In genomic region chr10:5466451-5466996, GRCh38 we compare ENCODE assay signal across 1 cellular context.
A peak's percentile ranks its signal among the peaks of the same experiment; 100 is the strongest.
TF ChIP-seq lines count a peak whose summit lies in the region.

No MANE protein-coding gene starts in this region.

TF ChIP-seq in K562, 482 proteins besides CTCF, POLR2A, EP300 and RAD21 (continued from another document and continues in another):
- TF ChIP-seq, protein P1, sequence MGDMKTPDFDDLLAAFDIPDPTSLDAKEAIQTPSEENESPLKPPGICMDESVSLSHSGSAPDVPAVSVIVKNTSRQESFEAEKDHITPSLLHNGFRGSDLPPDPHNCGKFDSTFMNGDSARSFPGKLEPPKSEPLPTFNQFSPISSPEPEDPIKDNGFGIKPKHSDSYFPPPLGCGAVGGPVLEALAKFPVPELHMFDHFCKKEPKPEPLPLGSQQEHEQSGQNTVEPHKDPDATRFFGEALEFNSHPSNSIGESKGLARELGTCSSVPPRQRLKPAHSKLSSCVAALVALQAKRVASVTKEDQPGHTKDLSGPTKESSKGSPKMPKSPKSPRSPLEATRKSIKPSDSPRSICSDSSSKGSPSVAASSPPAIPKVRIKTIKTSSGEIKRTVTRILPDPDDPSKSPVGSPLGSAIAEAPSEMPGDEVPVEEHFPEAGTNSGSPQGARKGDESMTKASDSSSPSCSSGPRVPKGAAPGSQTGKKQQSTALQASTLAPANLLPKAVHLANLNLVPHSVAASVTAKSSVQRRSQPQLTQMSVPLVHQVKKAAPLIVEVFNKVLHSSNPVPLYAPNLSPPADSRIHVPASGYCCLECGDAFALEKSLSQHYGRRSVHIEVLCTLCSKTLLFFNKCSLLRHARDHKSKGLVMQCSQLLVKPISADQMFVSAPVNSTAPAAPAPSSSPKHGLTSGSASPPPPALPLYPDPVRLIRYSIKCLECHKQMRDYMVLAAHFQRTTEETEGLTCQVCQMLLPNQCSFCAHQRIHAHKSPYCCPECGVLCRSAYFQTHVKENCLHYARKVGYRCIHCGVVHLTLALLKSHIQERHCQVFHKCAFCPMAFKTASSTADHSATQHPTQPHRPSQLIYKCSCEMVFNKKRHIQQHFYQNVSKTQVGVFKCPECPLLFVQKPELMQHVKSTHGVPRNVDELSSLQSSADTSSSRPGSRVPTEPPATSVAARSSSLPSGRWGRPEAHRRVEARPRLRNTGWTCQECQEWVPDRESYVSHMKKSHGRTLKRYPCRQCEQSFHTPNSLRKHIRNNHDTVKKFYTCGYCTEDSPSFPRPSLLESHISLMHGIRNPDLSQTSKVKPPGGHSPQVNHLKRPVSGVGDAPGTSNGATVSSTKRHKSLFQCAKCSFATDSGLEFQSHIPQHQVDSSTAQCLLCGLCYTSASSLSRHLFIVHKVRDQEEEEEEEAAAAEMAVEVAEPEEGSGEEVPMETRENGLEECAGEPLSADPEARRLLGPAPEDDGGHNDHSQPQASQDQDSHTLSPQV (IDR thresholded peaks at IDR 0.05), result peak; percentile 75
- TF ChIP-seq BRD9 (IDR thresholded peaks at IDR 0.05; ENCODE audit: low read depth, partially characterized antibody) (no peak), SOX6 (IDR thresholded peaks at IDR 0.05) (peak; percentile 59), ZBTB43 (CRISPR knock-in tag; IDR thresholded peaks at IDR 0.05) (no peak), SUPT5H (IDR thresholded peaks at IDR 0.05) (0 out of 2 replicates have a peak, but pooled peaks have one; percentile 11), CXXC5 (CRISPR knock-in tag; IDR thresholded peaks at IDR 0.05) (peak; percentile 57; the same call in 1 of the 2 replicates), SMARCE1 (IDR thresholded peaks at IDR 0.05) (0 out of 2 replicates have a peak, but pooled peaks have one; percentile 30), HNRNPLL (IDR thresholded peaks at IDR 0.05; ENCODE audit: low read depth, low read length, poor library complexity, severe bottlenecking) (peak; percentile 41), KLF6 (CRISPR knock-in tag; IDR thresholded peaks at IDR 0.05; ENCODE audit: borderline replicate concordance) (0 out of 2 replicates have a peak, but pooled peaks have one; percentile 41), JUND (IDR thresholded peaks at IDR 0.05; ENCODE audit: borderline replicate concordance, low read depth, low read length) (peak; percentile 24; the same call in 1 of the 2 replicates), JUND (tag; IDR thresholded peaks at IDR 0.05; ENCODE audit: borderline replicate concordance, low read depth, low read length) (peak; percentile 34; the same call in 1 of the 3 replicates), ZNF316 (IDR thresholded peaks at IDR 0.05) (no peak), MYC (IDR thresholded peaks at IDR 0.05; ENCODE audit: low read depth, low read length) (peak; percentile 49; the same call in 1 of the 2 replicates), MYC (CRISPR knock-in tag; IDR thresholded peaks at IDR 0.05; ENCODE audit: borderline replicate concordance, low read depth) (no peak), PRPF4 (IDR thresholded peaks at IDR 0.05; ENCODE audit: insufficient read depth, low read depth, low read length, poor library complexity, severe bottlenecking) (no peak), POLR2G (IDR thresholded peaks at IDR 0.05; ENCODE audit: low read depth, low read length) (peak; percentile 58; the same call in 1 of the 2 replicates), THRAP3 (IDR thresholded peaks at IDR 0.05; ENCODE audit: borderline replicate concordance) (no peak), SAP30 (IDR thresholded peaks at IDR 0.05; ENCODE audit: borderline replicate concordance, insufficient read depth, low read depth, low read length, poor library complexity, severe bottlenecking) (no peak), HOXB6 (CRISPR knock-in tag; IDR thresholded peaks at IDR 0.05; ENCODE audit: borderline replicate concordance) (no peak), TFAP4 (CRISPR knock-in tag; IDR thresholded peaks at IDR 0.05; ENCODE audit: borderline replicate concordance) (peak; percentile 41; the same call in 1 of the 2 replicates), MTA3 (IDR thresholded peaks at IDR 0.05; ENCODE audit: borderline replicate concordance) (peak; percentile 50; the same call in 1 of the 2 replicates), RCOR1 (IDR thresholded peaks at IDR 0.05; ENCODE audit: borderline replicate concordance in 1 of 2, low read depth in 2 of 2, low read length in 2 of 2) (0 out of 4 replicates have a peak, but pooled peaks of 1 of the 2 experiments have one; percentile 10), ZNF124 (CRISPR knock-in tag; IDR thresholded peaks at IDR 0.05) (no peak), ZKSCAN3 (CRISPR knock-in tag; IDR thresholded peaks at IDR 0.05) (no peak), TCF7L2 (IDR thresholded peaks at IDR 0.05; ENCODE audit: low read depth, low read length) (no peak), ZBED1 (IDR thresholded peaks at IDR 0.05) (no peak), OTX1 (CRISPR knock-in tag; IDR thresholded peaks at IDR 0.05) (0 out of 2 replicates have a peak, but pooled peaks have one; percentile 7), CBFA2T3 (IDR thresholded peaks at IDR 0.05) (0 out of 2 replicates have a peak, but pooled peaks have one; percentile 3), FOXP1 (CRISPR knock-in tag; IDR thresholded peaks at IDR 0.05) (no peak), HINFP (tag; conservative IDR thresholded peaks at IDR 0.05; ENCODE audit: low read depth) (no peak), ZNF436 (CRISPR knock-in tag; IDR thresholded peaks at IDR 0.05) (no peak), ZNF263 (CRISPR knock-in tag; IDR thresholded peaks at IDR 0.05; ENCODE audit: borderline replicate concordance) (peak; percentile 72; the same call in 1 of the 2 replicates), ZFP1 (CRISPR knock-in tag; IDR thresholded peaks at IDR 0.05) (no peak), ARHGAP35 (IDR thresholded peaks at IDR 0.05; ENCODE audit: partially characterized antibody) (no peak), STAG1 (CRISPR knock-in tag; IDR thresholded peaks at IDR 0.05; ENCODE audit: borderline replicate concordance) (no peak), TEAD4 (IDR thresholded peaks at IDR 0.05; ENCODE audit: low read length) (no peak), TEAD4 (CRISPR knock-in tag; IDR thresholded peaks at IDR 0.05; ENCODE audit: borderline replicate concordance) (no peak), MTF1 (CRISPR knock-in tag; IDR thresholded peaks at IDR 0.05; ENCODE audit: borderline replicate concordance) (no peak), SLC30A9 (CRISPR knock-in tag; IDR thresholded peaks at IDR 0.05) (no peak), ZNF766 (CRISPR knock-in tag; conservative IDR thresholded peaks at IDR 0.05) (no peak), CAMTA2 (CRISPR knock-in tag; conservative IDR thresholded peaks at IDR 0.05) (no peak), ZNF239 (CRISPR knock-in tag; IDR thresholded peaks at IDR 0.05) (no peak), RBFOX2 (IDR thresholded peaks at IDR 0.05; ENCODE audit: low read depth, low read length) (peak; percentile 55), ARID1B (IDR thresholded peaks at IDR 0.05) (0 out of 2 replicates have a peak, but pooled peaks have one; percentile 31), EGR1 (conservative IDR thresholded peaks at IDR 0.05) (0 out of 2 replicates have a peak, but pooled peaks have one; percentile 1)
- TF ChIP-seq, protein P2, sequence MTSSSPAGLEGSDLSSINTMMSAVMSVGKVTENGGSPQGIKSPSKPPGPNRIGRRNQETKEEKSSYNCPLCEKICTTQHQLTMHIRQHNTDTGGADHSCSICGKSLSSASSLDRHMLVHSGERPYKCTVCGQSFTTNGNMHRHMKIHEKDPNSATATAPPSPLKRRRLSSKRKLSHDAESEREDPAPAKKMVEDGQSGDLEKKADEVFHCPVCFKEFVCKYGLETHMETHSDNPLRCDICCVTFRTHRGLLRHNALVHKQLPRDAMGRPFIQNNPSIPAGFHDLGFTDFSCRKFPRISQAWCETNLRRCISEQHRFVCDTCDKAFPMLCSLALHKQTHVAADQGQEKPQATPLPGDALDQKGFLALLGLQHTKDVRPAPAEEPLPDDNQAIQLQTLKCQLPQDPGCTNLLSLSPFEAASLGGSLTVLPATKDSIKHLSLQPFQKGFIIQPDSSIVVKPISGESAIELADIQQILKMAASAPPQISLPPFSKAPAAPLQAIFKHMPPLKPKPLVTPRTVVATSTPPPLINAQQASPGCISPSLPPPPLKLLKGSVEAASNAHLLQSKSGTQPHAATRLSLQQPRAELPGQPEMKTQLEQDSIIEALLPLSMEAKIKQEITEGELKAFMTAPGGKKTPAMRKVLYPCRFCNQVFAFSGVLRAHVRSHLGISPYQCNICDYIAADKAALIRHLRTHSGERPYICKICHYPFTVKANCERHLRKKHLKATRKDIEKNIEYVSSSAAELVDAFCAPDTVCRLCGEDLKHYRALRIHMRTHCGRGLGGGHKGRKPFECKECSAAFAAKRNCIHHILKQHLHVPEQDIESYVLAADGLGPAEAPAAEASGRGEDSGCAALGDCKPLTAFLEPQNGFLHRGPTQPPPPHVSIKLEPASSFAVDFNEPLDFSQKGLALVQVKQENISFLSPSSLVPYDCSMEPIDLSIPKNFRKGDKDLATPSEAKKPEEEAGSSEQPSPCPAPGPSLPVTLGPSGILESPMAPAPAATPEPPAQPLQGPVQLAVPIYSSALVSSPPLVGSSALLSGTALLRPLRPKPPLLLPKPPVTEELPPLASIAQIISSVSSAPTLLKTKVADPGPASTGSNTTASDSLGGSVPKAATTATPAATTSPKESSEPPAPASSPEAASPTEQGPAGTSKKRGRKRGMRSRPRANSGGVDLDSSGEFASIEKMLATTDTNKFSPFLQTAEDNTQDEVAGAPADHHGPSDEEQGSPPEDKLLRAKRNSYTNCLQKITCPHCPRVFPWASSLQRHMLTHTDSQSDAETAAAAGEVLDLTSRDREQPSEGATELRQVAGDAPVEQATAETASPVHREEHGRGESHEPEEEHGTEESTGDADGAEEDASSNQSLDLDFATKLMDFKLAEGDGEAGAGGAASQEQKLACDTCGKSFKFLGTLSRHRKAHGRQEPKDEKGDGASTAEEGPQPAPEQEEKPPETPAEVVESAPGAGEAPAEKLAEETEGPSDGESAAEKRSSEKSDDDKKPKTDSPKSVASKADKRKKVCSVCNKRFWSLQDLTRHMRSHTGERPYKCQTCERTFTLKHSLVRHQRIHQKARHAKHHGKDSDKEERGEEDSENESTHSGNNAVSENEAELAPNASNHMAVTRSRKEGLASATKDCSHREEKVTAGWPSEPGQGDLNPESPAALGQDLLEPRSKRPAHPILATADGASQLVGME (CRISPR knock-in tag; IDR thresholded peaks at IDR 0.05), result no peak
- TF ChIP-seq, protein P3, sequence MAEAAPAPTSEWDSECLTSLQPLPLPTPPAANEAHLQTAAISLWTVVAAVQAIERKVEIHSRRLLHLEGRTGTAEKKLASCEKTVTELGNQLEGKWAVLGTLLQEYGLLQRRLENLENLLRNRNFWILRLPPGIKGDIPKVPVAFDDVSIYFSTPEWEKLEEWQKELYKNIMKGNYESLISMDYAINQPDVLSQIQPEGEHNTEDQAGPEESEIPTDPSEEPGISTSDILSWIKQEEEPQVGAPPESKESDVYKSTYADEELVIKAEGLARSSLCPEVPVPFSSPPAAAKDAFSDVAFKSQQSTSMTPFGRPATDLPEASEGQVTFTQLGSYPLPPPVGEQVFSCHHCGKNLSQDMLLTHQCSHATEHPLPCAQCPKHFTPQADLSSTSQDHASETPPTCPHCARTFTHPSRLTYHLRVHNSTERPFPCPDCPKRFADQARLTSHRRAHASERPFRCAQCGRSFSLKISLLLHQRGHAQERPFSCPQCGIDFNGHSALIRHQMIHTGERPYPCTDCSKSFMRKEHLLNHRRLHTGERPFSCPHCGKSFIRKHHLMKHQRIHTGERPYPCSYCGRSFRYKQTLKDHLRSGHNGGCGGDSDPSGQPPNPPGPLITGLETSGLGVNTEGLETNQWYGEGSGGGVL (CRISPR knock-in tag; IDR thresholded peaks at IDR 0.05), result no peak
- TF ChIP-seq, protein P4, sequence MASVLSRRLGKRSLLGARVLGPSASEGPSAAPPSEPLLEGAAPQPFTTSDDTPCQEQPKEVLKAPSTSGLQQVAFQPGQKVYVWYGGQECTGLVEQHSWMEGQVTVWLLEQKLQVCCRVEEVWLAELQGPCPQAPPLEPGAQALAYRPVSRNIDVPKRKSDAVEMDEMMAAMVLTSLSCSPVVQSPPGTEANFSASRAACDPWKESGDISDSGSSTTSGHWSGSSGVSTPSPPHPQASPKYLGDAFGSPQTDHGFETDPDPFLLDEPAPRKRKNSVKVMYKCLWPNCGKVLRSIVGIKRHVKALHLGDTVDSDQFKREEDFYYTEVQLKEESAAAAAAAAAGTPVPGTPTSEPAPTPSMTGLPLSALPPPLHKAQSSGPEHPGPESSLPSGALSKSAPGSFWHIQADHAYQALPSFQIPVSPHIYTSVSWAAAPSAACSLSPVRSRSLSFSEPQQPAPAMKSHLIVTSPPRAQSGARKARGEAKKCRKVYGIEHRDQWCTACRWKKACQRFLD (CRISPR knock-in tag; IDR thresholded peaks at IDR 0.05), result no peak
- TF ChIP-seq, protein P5, sequence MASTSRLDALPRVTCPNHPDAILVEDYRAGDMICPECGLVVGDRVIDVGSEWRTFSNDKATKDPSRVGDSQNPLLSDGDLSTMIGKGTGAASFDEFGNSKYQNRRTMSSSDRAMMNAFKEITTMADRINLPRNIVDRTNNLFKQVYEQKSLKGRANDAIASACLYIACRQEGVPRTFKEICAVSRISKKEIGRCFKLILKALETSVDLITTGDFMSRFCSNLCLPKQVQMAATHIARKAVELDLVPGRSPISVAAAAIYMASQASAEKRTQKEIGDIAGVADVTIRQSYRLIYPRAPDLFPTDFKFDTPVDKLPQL (IDR thresholded peaks at IDR 0.05; ENCODE audit: extremely low read depth, insufficient read length), result no peak
